ENCODE assay signal across 13 cellular contexts in genomic region chr2:170013802-170014551, GRCh38.
DNase-seq lines count a peak whose midpoint lies in the region; ATAC-seq, FAIRE-seq and TF ChIP-seq lines count a peak whose summit lies in the region.
"Had no signal": no experiment of that assay in that cellular context is flagged by ENCODE, and none has a peak within 500 bp of the region (broad histone marks: within the 10 kb centered on the region; RNA-seq: fewer than 3 reads in every experiment).

No MANE protein-coding gene starts in this region.

- 61% methylated on average over 3 of the region's 5 CpGs for WGBS in mesenchymal stem cell
- 78 to 81% methylated on average over 5 of the region's 5 CpGs for WGBS in thyroid gland, 2 donors

- H3K27ac ChIP-seq in mesenchymal stem cell (ENCODE audit: low read length, poor library complexity, severe bottlenecking) (no peak overlapping the region), thyroid gland (no peak overlapping the region)
- H3K27ac ChIP-seq: ovary had no signal

- H3K36me3 ChIP-seq in mesenchymal stem cell (ENCODE audit: control insufficient read depth in 1 of 2, insufficient read depth in 2 of 2, low read depth in 1 of 2, low read length in 2 of 2) (peaks cover 0 to 20% of the 10 kb centered on the region in 2 experiments), thyroid gland (no peaks in the 10 kb centered on the region)
- H3K36me3 ChIP-seq: ovary had no signal

- H4K91ac ChIP-seq in mesenchymal stem cell (ENCODE audit: low read length) = no peak overlapping the region

- intact Hi-C loops in thyroid gland (cut with DNase I) = no loop called here

- ATAC-seq in omental fat pad (ENCODE audit: low FRiP score) = no peak
- ATAC-seq: stimulated activated effector memory CD8-positive, alpha-beta T cell treated with anti-CD3 and anti-CD28 coated beads, Interleukin-12 subunit alpha, Interleukin-12 subunit beta, amount 100 ng/mL, for 72 hours had no signal

- DNase-seq in D721Med (ENCODE audit: insufficient read length, low spot score) = no peak
- peak; percentile 40 to 49 for DNase-seq in NCI-H526 (lab: John Stamatoyannopoulos, UW)
- peak; percentile 21 for DNase-seq in dermis blood vessel endothelial cell
- DNase-seq in mesenchymal stem cell = peak; percentile 14
- DNase-seq in thyroid gland = no peak
- no peak for DNase-seq in dedifferentiated amniotic fluid mesenchymal stem cell (ENCODE audit: extremely low spot score)
- no peak for DNase-seq in omental fat pad (ENCODE audit: low spot score)
- no peak for DNase-seq in EL
- DNase-seq: AML-193, left cardiac atrium, ovary, SIG-M5 had no signal

- H3K4me2 ChIP-seq in mesenchymal stem cell (ENCODE audit: low read length, poor library complexity, severe bottlenecking) = no peak overlapping the region

- H3K79me1 ChIP-seq in mesenchymal stem cell (replicated peaks; ENCODE audit: low read length, poor library complexity, severe bottlenecking) = no peaks in the 10 kb centered on the region

- H2BK120ac ChIP-seq in mesenchymal stem cell (ENCODE audit: low read depth, low read length) = no peak overlapping the region

- no peak overlapping the region for H2AFZ ChIP-seq in mesenchymal stem cell (ENCODE audit: low read depth, low read length)

- H3K9me3 ChIP-seq in mesenchymal stem cell (ENCODE audit: control insufficient read depth, low read length) = no peaks in the 10 kb centered on the region
- H3K9me3 ChIP-seq in thyroid gland = no peaks in the 10 kb centered on the region
- H3K9me3 ChIP-seq: ovary had no signal

- H3K4me1 ChIP-seq in mesenchymal stem cell (ENCODE audit: control insufficient read depth, insufficient read depth, low read depth, low read length) (no peaks in the 10 kb centered on the region), thyroid gland (no peaks in the 10 kb centered on the region)

- H3K14ac ChIP-seq in mesenchymal stem cell (ENCODE audit: low read length in 2 of 2) = no peak overlapping the region

- no peak overlapping the region for H2AK5ac ChIP-seq in mesenchymal stem cell (ENCODE audit: low read length, severe bottlenecking)

- H3K27me3 ChIP-seq in mesenchymal stem cell (ENCODE audit: control insufficient read depth in 1 of 2, insufficient read depth in 1 of 2, low read length in 2 of 2) (no peaks in the 10 kb centered on the region), thyroid gland (no peaks in the 10 kb centered on the region)
- H3K27me3 ChIP-seq: ovary had no signal

- no peak overlapping the region for H3K4ac ChIP-seq in mesenchymal stem cell (ENCODE audit: low read depth in 1 of 2, low read length in 2 of 2)

- no peak overlapping the region for H2BK5ac ChIP-seq in mesenchymal stem cell (ENCODE audit: low read depth, low read length, poor library complexity, severe bottlenecking)

- H3K9ac ChIP-seq in mesenchymal stem cell (ENCODE audit: low read length) = no peak overlapping the region

- no peak overlapping the region for H2BK12ac ChIP-seq in mesenchymal stem cell (ENCODE audit: low read length in 2 of 2)

- no peak overlapping the region for H3K4me3 ChIP-seq in mesenchymal stem cell (ENCODE audit: insufficient read depth in 1 of 2, low read depth in 1 of 2, low read length in 2 of 2)
- no peak overlapping the region for H3K4me3 ChIP-seq in thyroid gland (replicated peaks in 1 of 3)
- H3K4me3 ChIP-seq: ovary had no signal

- peak; percentile 25 for FAIRE-seq in D721Med (lab: Jason Lieb, UNC)

- H3K18ac ChIP-seq in mesenchymal stem cell (ENCODE audit: low read depth in 1 of 2, low read length in 2 of 2) = no peak overlapping the region

- H4K8ac ChIP-seq in mesenchymal stem cell (ENCODE audit: low read length) = no peak overlapping the region

- TF ChIP-seq CTCF in D721Med (IDR thresholded peaks at IDR 0.05; ENCODE audit: insufficient read depth, missing control alignments) (no peak), thyroid gland (IDR thresholded peaks at IDR 0.05) (no peak), omental fat pad (IDR thresholded peaks at IDR 0.05) (no peak)

- no peak for TF ChIP-seq POLR2A in thyroid gland (IDR thresholded peaks at IDR 0.05)

- no peak overlapping the region for H3K23ac ChIP-seq in mesenchymal stem cell (ENCODE audit: low read length in 2 of 2)

- H2BK15ac ChIP-seq in mesenchymal stem cell (ENCODE audit: low read depth, poor library complexity, severe bottlenecking) = no peak overlapping the region

Comparison
In these comparisons a context has a peak if more than half of its experiments do, and no peak if none do; other contexts are left out.
1. DNase-seq: peak in NCI-H526 (2 of 2), dermis blood vessel endothelial cell (single experiment) and mesenchymal stem cell (single experiment); none in D721Med (single experiment), thyroid gland (0 of 2), dedifferentiated amniotic fluid mesenchymal stem cell (single experiment), omental fat pad (single experiment) and EL (single experiment).